ENCODE assay signal across 30 cellular contexts in the genomic region with DNA sequence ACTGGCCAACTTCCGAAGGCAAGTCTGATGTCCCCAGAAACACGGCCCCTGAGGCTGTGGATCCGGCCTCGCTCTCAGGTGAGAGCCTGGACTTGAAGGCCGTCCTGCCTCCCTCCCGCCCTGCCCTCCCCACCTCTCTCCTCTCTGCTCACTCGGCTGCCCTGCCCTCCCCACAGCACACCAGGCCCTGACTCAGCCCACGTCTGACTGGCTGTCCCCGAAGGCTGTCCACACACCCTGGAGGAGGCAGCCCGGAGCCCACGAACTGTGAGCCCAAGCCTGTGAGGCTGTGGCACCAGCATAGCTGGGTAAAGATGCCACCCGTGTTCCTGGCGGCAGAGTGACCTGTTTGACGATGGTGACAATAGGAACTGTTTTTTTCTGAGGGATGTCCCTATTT. TPM values are rescaled to one million over a fixed set of nuclear protein-coding genes. Genes with fewer than 3 reads are reported as not detected.
"Had no signal": no experiment of that assay in that cellular context is flagged by ENCODE, and none has a peak within 500 bp of the region (broad histone marks: within the 10 kb centered on the region; RNA-seq: fewer than 3 reads in every experiment).

No MANE protein-coding gene starts in this region.

- DNase-seq: kidney; left colon; left lung; lower lobe of right lung; mammary epithelial cell; mesenchymal stem cell; naive B cell; natural killer cell; nephron progenitor cell; ovary; right lobe of liver; stimulated activated CD4-positive, alpha-beta T cell treated with anti-CD3 and anti-CD28 coated beads, Interleukin-1b, Interleukin-23, amount 100 ng/mL, for 48 hours; stimulated activated CD4-positive, alpha-beta T cell treated with anti-CD3 and anti-CD28 coated beads, Interleukin-2, amount 100 ng/mL, for 48 hours; stimulated activated CD4-positive, alpha-beta T cell treated with anti-CD3 and anti-CD28 coated beads, Interleukin-4, amount 100 ng/mL, for 4 hours; stimulated activated CD8-positive, alpha-beta memory T cell treated with anti-CD3 and anti-CD28 coated beads, Interleukin-4, amount 100 ng/mL, for 48 hours; stimulated activated naive CD4-positive, alpha-beta T cell treated with Interleukin-2 at 50 U/mL for 16 hours; stimulated activated naive CD8-positive, alpha-beta T cell treated with anti-CD3 and anti-CD28 coated beads, Interleukin-15, amount 100 ng/mL, for 72 hours; substantia nigra; uterus had no signal

- H3K4me1 ChIP-seq: left lung, lower lobe of right lung, right atrium auricular region, right lobe of liver, tibial nerve, uterus had no signal

- ATAC-seq: left colon; lower lobe of right lung; natural killer cell; right lobe of liver; stimulated activated memory B cell treated with anti-CD40 and anti-IgM and Interleukin-4, amounts not matched to agents 10 μg/mL and 1 μg/mL and 100 μg/mL, for 72 hours had no signal

- H3K4me3 ChIP-seq: left lung, lower lobe of right lung, neural progenitor cell, ovary, right atrium auricular region, right lobe of liver, smooth muscle cell, tibial nerve, uterus had no signal

- H3K36me3 ChIP-seq: left lung, lower lobe of right lung, neural progenitor cell, ovary, right atrium auricular region, right lobe of liver, tibial nerve, uterus had no signal

- H3K9me3 ChIP-seq: left lung, lower lobe of right lung, ovary, right atrium auricular region, right lobe of liver, tibial nerve, uterus had no signal

- H3K4me2 ChIP-seq: neural progenitor cell, smooth muscle cell had no signal

- FAIRE-seq: kidney had no signal

- H2AFZ ChIP-seq: neural progenitor cell had no signal

- H3K9ac ChIP-seq: neural progenitor cell had no signal

- H3K27ac ChIP-seq: left lung, lower lobe of right lung, neural progenitor cell, ovary, right atrium auricular region, right lobe of liver, tibial nerve had no signal

- H3K27me3 ChIP-seq: neural progenitor cell, ovary, right atrium auricular region, right lobe of liver, uterus had no signal

RNA-seq across cellular contexts. Expression of gene GATA5, which starts 16.3 kb away (rescaled TPM):
- total RNA-seq: left colon, mammary epithelial cell, mononuclear cell, natural killer cell, renal cortical epithelial cell, temporal lobe had no signal

RNA-seq across cellular contexts. Expression of gene RBBP8NL, which starts 32.1 kb away (rescaled TPM):
- total RNA-seq: mononuclear cell, natural killer cell, omental fat pad, pulmonary artery endothelial cell, renal cortical epithelial cell, right atrium auricular region, right lobe of liver, skeletal muscle tissue, temporal lobe, tibial nerve had no signal
